ENCODE assay signal across 1 cellular context in genomic region chr4:74479009-74479408, GRCh38.
TF ChIP-seq lines count a peak whose summit lies in the region.

No MANE protein-coding gene starts in this region.

TF ChIP-seq in HepG2, 621 proteins besides CTCF, POLR2A, EP300 and RAD21 (continued from another document and continues in another):
- TF ChIP-seq ZNF687 (CRISPR knock-in tag; IDR thresholded peaks at IDR 0.05) (no peak), RFX3 (CRISPR knock-in tag; IDR thresholded peaks at IDR 0.05) (no peak), NR2F2 (IDR thresholded peaks at IDR 0.05; ENCODE audit: borderline replicate concordance, low read depth) (0 out of 2 replicates have a peak, but pooled peaks have one; percentile 23), SRY (CRISPR knock-in tag; IDR thresholded peaks at IDR 0.05) (no peak), PHF20 (CRISPR knock-in tag; IDR thresholded peaks at IDR 0.05) (no peak), GATAD2A (CRISPR knock-in tag; IDR thresholded peaks at IDR 0.05) (peak; percentile 40), FOXK1 (CRISPR knock-in tag; IDR thresholded peaks at IDR 0.05; ENCODE audit: borderline replicate concordance, low read depth) (no peak), REST (IDR thresholded peaks at IDR 0.05; ENCODE audit: borderline replicate concordance in 1 of 2, low read depth in 1 of 2, low read length in 2 of 2) (no peak), CHD2 (IDR thresholded peaks at IDR 0.05; ENCODE audit: low read depth, low read length) (no peak), ZNF329 (CRISPR knock-in tag; IDR thresholded peaks at IDR 0.05; ENCODE audit: low read depth) (no peak), GFI1 (CRISPR knock-in tag; IDR thresholded peaks at IDR 0.05; ENCODE audit: borderline replicate concordance) (peak; percentile 97), NFE2 (CRISPR knock-in tag; IDR thresholded peaks at IDR 0.05) (no peak), ZNF580 (CRISPR knock-in tag; IDR thresholded peaks at IDR 0.05; ENCODE audit: borderline replicate concordance, low read depth) (no peak), ZNF121 (CRISPR knock-in tag; IDR thresholded peaks at IDR 0.05) (no peak), ZNF615 (CRISPR knock-in tag; IDR thresholded peaks at IDR 0.05; ENCODE audit: borderline replicate concordance) (no peak), HOXA9 (CRISPR knock-in tag; IDR thresholded peaks at IDR 0.05; ENCODE audit: borderline replicate concordance) (no peak), GMEB2 (CRISPR knock-in tag; IDR thresholded peaks at IDR 0.05; ENCODE audit: low read depth) (no peak), MNT (IDR thresholded peaks at IDR 0.05) (no peak), TAF1 (CRISPR knock-in tag; IDR thresholded peaks at IDR 0.05) (no peak), ZNF512 (CRISPR knock-in tag; IDR thresholded peaks at IDR 0.05) (no peak), CENPT (CRISPR knock-in tag; IDR thresholded peaks at IDR 0.05; ENCODE audit: low read depth) (no peak), ZBTB44 (CRISPR knock-in tag; IDR thresholded peaks at IDR 0.05) (no peak), ATF5 (CRISPR knock-in tag; IDR thresholded peaks at IDR 0.05; ENCODE audit: low read depth) (no peak), ZNF207 (IDR thresholded peaks at IDR 0.05; ENCODE audit: borderline replicate concordance) (no peak), TEAD3 (CRISPR knock-in tag; optimal IDR thresholded peaks at IDR 0.05; ENCODE audit: borderline replicate concordance) (peak; percentile 11), ZNF143 (CRISPR knock-in tag; IDR thresholded peaks at IDR 0.05) (no peak), CEBPB (IDR thresholded peaks at IDR 0.05; ENCODE audit: borderline replicate concordance, low read depth, low read length) (no peak), ARHGAP35 (CRISPR knock-in tag; IDR thresholded peaks at IDR 0.05; ENCODE audit: borderline replicate concordance) (no peak), ZNF850 (CRISPR knock-in tag; conservative IDR thresholded peaks at IDR 0.05) (no peak), ZNF503 (CRISPR knock-in tag; IDR thresholded peaks at IDR 0.05) (peak; percentile 47; the same call in 1 of the 2 replicates), ZNF609 (CRISPR knock-in tag; IDR thresholded peaks at IDR 0.05; ENCODE audit: borderline replicate concordance) (peak; percentile 51; the same call in 1 of the 2 replicates), ZFP82 (CRISPR knock-in tag; IDR thresholded peaks at IDR 0.05; ENCODE audit: borderline replicate concordance) (no peak), ZNF251 (CRISPR knock-in tag; IDR thresholded peaks at IDR 0.05) (no peak), NR0B2 (CRISPR knock-in tag; IDR thresholded peaks at IDR 0.05) (no peak)
